9 cellular contexts compared by ENCODE assay signal in genomic region chr11:126305699-126306098, GRCh38. TPM values are rescaled to one million over a fixed set of nuclear protein-coding genes. Genes with fewer than 3 reads are reported as not detected.
A peak's percentile ranks its signal among the peaks of the same experiment; 100 is the strongest.
DNase-seq lines count a peak whose midpoint lies in the region; ATAC-seq and TF ChIP-seq lines count a peak whose summit lies in the region.
"Had no signal": no experiment of that assay in that cellular context is flagged by ENCODE, and none has a peak within 500 bp of the region (broad histone marks: within the 10 kb centered on the region; RNA-seq: fewer than 3 reads in every experiment).

No MANE protein-coding gene starts in this region.

- H3K27ac ChIP-seq in KMS-11: peak overlapping the region; percentile 35; the same call in 1 of the 2 replicates
- no peak overlapping the region for H3K27ac ChIP-seq in naive thymus-derived CD4-positive, alpha-beta T cell (ENCODE audit: low read depth, low read length)

- no peaks in the 10 kb centered on the region for H3K27me3 ChIP-seq in KMS-11 (ENCODE audit: insufficient read depth, low read depth)
- no peaks in the 10 kb centered on the region for H3K27me3 ChIP-seq in naive thymus-derived CD4-positive, alpha-beta T cell (ENCODE audit: control insufficient read depth in 2 of 2, insufficient read depth in 2 of 2, low read length in 2 of 2)

- no peaks in the 10 kb centered on the region for H4K20me1 ChIP-seq in KMS-11 (ENCODE audit: insufficient read depth)

- peak overlapping the region; percentile 61 to 87 (median 73) for H3K4me3 Mint-ChIP-seq in naive thymus-derived CD4-positive, alpha-beta T cell

- H3K36me3 ChIP-seq in KMS-11 (ENCODE audit: insufficient read depth): no peaks in the 10 kb centered on the region
- peaks cover 0 to 33% (median 3%) of the 10 kb centered on the region in 3 experiments for H3K36me3 ChIP-seq in naive thymus-derived CD4-positive, alpha-beta T cell (ENCODE audit: control insufficient read depth in 2 of 3, insufficient read depth in 3 of 3, low read length in 3 of 3)

- intact Hi-C loops in naive thymus-derived CD4-positive, alpha-beta T cell (cut with micrococcal nuclease): loop anchor here (2.0 kb wide), 2 partner anchors 13 to 49 kb away; partner anchors contain the start of gene ST3GAL4 (in 1 of the 2)
- intact Hi-C loops in left colon (cut with DNase I, micrococcal nuclease): loop anchor here in 1 of 2 donors (10.0 kb wide), 1 partner anchor 179 kb away; no protein-coding TSS in a partner anchor

- POLR2A ChIA-PET in naive thymus-derived CD4-positive, alpha-beta T cell (lab: Charles Lee): interaction anchor here (0.5 to 2.6 kb wide), 4 partner anchors 9 to 37 kb away, joined by 3 to 29 read pairs (median 12); partner anchors contain the start of genes FOXRED1, SRPRA and TIRAP

- H3K27ac Mint-ChIP-seq in naive thymus-derived CD4-positive, alpha-beta T cell: peak overlapping the region; percentile 50 to 87 (median 78)

- H3K9ac ChIP-seq in KMS-11: no peak overlapping the region

- peaks cover 15% of the 10 kb centered on the region; the same call in 1 of the 2 replicates for H3K79me2 ChIP-seq in KMS-11 (ENCODE audit: insufficient read depth, low read depth)

- H3K4me2 ChIP-seq in KMS-11: peak overlapping the region; percentile 93

- no peak overlapping the region for H3K4me3 ChIP-seq in KMS-11 (IDR thresholded peaks at IDR 0.05; ENCODE audit: insufficient read depth, low read depth, low read length)
- H3K4me3 ChIP-seq in naive thymus-derived CD4-positive, alpha-beta T cell (ENCODE audit: low read length): no peak overlapping the region

- H3K27me3 Mint-ChIP-seq in naive thymus-derived CD4-positive, alpha-beta T cell: no peaks in the 10 kb centered on the region

- peak; percentile 80 for ATAC-seq in GM18867 (IDR thresholded peaks at IDR 0.05; ENCODE audit: unreplicated experiment)
- peak; percentile 57 for ATAC-seq in GM21825 (IDR thresholded peaks at IDR 0.05; ENCODE audit: unreplicated experiment)
- no peak for ATAC-seq in naive thymus-derived CD4-positive, alpha-beta T cell
- no peak for ATAC-seq in left colon

- TF ChIP-seq CTCF in KMS-11 (conservative IDR thresholded peaks at IDR 0.05; ENCODE audit: low read depth, low read length): no peak

- H3K9me3 Mint-ChIP-seq in naive thymus-derived CD4-positive, alpha-beta T cell: no peaks in the 10 kb centered on the region

- no peak overlapping the region for H2AFZ ChIP-seq in KMS-11 (ENCODE audit: low read depth)

- peaks cover 4 to 22% (median 8%) of the 10 kb centered on the region in 5 donors for H3K36me3 Mint-ChIP-seq in naive thymus-derived CD4-positive, alpha-beta T cell

- CTCF ChIA-PET in naive thymus-derived CD4-positive, alpha-beta T cell (lab: Charles Lee): no interaction called here

- peaks cover 19 to 66% (median 53%) of the 10 kb centered on the region in 7 donors for H3K4me1 Mint-ChIP-seq in naive thymus-derived CD4-positive, alpha-beta T cell

- H3K9me3 ChIP-seq in naive thymus-derived CD4-positive, alpha-beta T cell (ENCODE audit: control insufficient read depth in 2 of 3, low read length in 3 of 3): no peaks in the 10 kb centered on the region

- peaks cover 62% of the 10 kb centered on the region for H3K4me1 ChIP-seq in KMS-11 (ENCODE audit: low read depth, poor library complexity, severe bottlenecking)
- H3K4me1 ChIP-seq in naive thymus-derived CD4-positive, alpha-beta T cell (ENCODE audit: control insufficient read depth in 2 of 2, insufficient read depth in 2 of 2, low read length in 2 of 2): peaks cover 18 to 20% of the 10 kb centered on the region in 2 donors

- no peak for DNase-seq in naive thymus-derived CD4-positive, alpha-beta T cell
- DNase-seq in NCI-H1048 (lab: John Stamatoyannopoulos, UW): no peak
- no peak for DNase-seq in AG08396 (ENCODE audit: low spot score)
- no peak for DNase-seq in GM19240 (ENCODE audit: insufficient read length, low spot score)
- no peak for DNase-seq in left colon
- DNase-seq: NCI-H2227 treated with DMSO at 0.1 percent for 48 hours had no signal

RNA-seq across cellular contexts. Expression of gene DCPS, which starts 1.8 kb away (rescaled TPM):
- 10 to 100 TPM; 11.0 to 37.2 (median 17.4) TPM for total RNA-seq in naive thymus-derived CD4-positive, alpha-beta T cell
- polyA plus RNA-seq in naive thymus-derived CD4-positive, alpha-beta T cell: 10 to 100 TPM; 37.9 to 39.2 TPM
- 10 to 100 TPM; 10.9 to 21.9 TPM for total RNA-seq in left colon

RNA-seq across cellular contexts. Expression of gene TIRAP, which starts 22.8 kb away (rescaled TPM):
- total RNA-seq in naive thymus-derived CD4-positive, alpha-beta T cell: 10 to 100 TPM; 12.9 to 21.5 (median 17.9) TPM
- 10 to 100 TPM in 1 of 2 donors, 1 to 10 TPM in 1; 9.6 to 15.3 TPM for polyA plus RNA-seq in naive thymus-derived CD4-positive, alpha-beta T cell
- 10 to 100 TPM; 17.0 to 22.7 TPM for total RNA-seq in left colon

RNA-seq across cellular contexts. Expression of gene FOXRED1, which starts 36.7 kb away (rescaled TPM):
- 10 to 100 TPM; 27.5 to 42.7 (median 35.5) TPM for total RNA-seq in naive thymus-derived CD4-positive, alpha-beta T cell
- 10 to 100 TPM; 20.4 to 26.1 TPM for polyA plus RNA-seq in naive thymus-derived CD4-positive, alpha-beta T cell
- total RNA-seq in left colon: 10 to 100 TPM; 25.5 to 35.7 TPM

RNA-seq across cellular contexts. Expression of gene SRPRA, which starts 37.0 kb away (rescaled TPM):
- 100 to 1,000 TPM; 141 to 179 (median 150) TPM for total RNA-seq in naive thymus-derived CD4-positive, alpha-beta T cell
- polyA plus RNA-seq in naive thymus-derived CD4-positive, alpha-beta T cell: 100 to 1,000 TPM in 1 of 2 donors, 10 to 100 TPM in 1; 81.6 to 144 TPM
- 10 to 100 TPM; 75.5 to 82.6 TPM for total RNA-seq in left colon

RNA-seq across cellular contexts. Expression of gene ST3GAL4, which starts 49.8 kb away (rescaled TPM):
- 10 to 100 TPM in 1 of 5 experiments, 1 to 10 TPM in 4; 2.7 to 13.4 (median 4.7) TPM for total RNA-seq in naive thymus-derived CD4-positive, alpha-beta T cell
- polyA plus RNA-seq in naive thymus-derived CD4-positive, alpha-beta T cell: 1 to 10 TPM; 4.0 to 4.1 TPM
- total RNA-seq in left colon: 100 to 1,000 TPM; 181 to 536 TPM

Comparison
In these comparisons a context has a peak if more than half of its experiments do, and no peak if none do; other contexts are left out.
1. ATAC-seq: peak in GM18867 (single experiment) and GM21825 (single experiment); none in naive thymus-derived CD4-positive, alpha-beta T cell (single experiment) and left colon (single experiment).